In genomic region chr1:167669209-167670139, GRCh38 we compare ENCODE assay signal across 8 cellular contexts. TPM values are rescaled to one million over a fixed set of nuclear protein-coding genes. Genes with fewer than 3 reads are reported as not detected.
A peak's percentile ranks its signal among the peaks of the same experiment; 100 is the strongest.
DNase-seq lines count a peak whose midpoint lies in the region; ATAC-seq, FAIRE-seq and TF ChIP-seq lines count a peak whose summit lies in the region.

No MANE protein-coding gene starts in this region.

- H3K4me3 ChIP-seq in CD4-positive, CD25-positive, alpha-beta regulatory T cell (ENCODE audit: low read depth, low read length): no peak overlapping the region
- no peak overlapping the region for H3K4me3 ChIP-seq in mammary epithelial cell (replicated peaks in 1 of 3; ENCODE audit: insufficient read depth in 1 of 3, low read depth in 2 of 3, low read length in 3 of 3)

- dilution Hi-C loops in mammary epithelial cell (cut with HindIII; ENCODE audit: low sequenced_read_pairs): loop anchor here (5.0 kb wide), 1 partner anchor 112 kb away; no protein-coding TSS in a partner anchor

- peaks cover 48% of the 10 kb centered on the region for H3K36me3 Mint-ChIP-seq in CD4-positive, CD25-positive, alpha-beta regulatory T cell

- 38% methylated on average over 5 of the region's 6 CpGs for WGBS in mammary epithelial cell (ENCODE audit: low coverage, missing lambda C conversion rate)

- no TSS peak for BruUV-seq in mammary epithelial cell (replicated peaks; lab: Mats Ljungman, UMichigan)

- H2AFZ ChIP-seq in mammary epithelial cell (ENCODE audit: low read depth, low read length): peak overlapping the region; percentile 19

- H3K9ac ChIP-seq in mammary epithelial cell (ENCODE audit: insufficient read depth, low read length): no peak overlapping the region

- FAIRE-seq in GM19239 (lab: Jason Lieb, UNC): peak; percentile 93

- no peak for DNase-seq in CD4-positive, CD25-positive, alpha-beta regulatory T cell
- DNase-seq in GM19239 (ENCODE audit: insufficient read length, low spot score) (no peak), mammary epithelial cell (no peak), NCI-H748 treated with DMSO at 0.1 percent for 48 hours (lab: John Stamatoyannopoulos, UW) (no peak), kidney glomerular epithelial cell (lab: John Stamatoyannopoulos, UW) (no peak), SHP77 treated with DMSO at 0.1 percent for 48 hours (lab: John Stamatoyannopoulos, UW) (no peak), GOT3 (lab: John Stamatoyannopoulos, UW) (no peak)

- no peaks in the 10 kb centered on the region for H3K9me3 Mint-ChIP-seq in CD4-positive, CD25-positive, alpha-beta regulatory T cell

- H3K27me3 Mint-ChIP-seq in CD4-positive, CD25-positive, alpha-beta regulatory T cell: no peaks in the 10 kb centered on the region

- intact Hi-C loops in mammary epithelial cell (cut with micrococcal nuclease): no loop called here

- H3K4me2 ChIP-seq in mammary epithelial cell (ENCODE audit: insufficient read depth, low read depth, low read length): peak overlapping the region; percentile 24

- peaks cover 81% of the 10 kb centered on the region for H3K36me3 ChIP-seq in CD4-positive, CD25-positive, alpha-beta regulatory T cell (ENCODE audit: control insufficient read depth, insufficient read depth, low read length)
- no peaks in the 10 kb centered on the region for H3K36me3 ChIP-seq in mammary epithelial cell (ENCODE audit: insufficient read depth, low read length)

- no peaks in the 10 kb centered on the region for H3K27me3 ChIP-seq in CD4-positive, CD25-positive, alpha-beta regulatory T cell (ENCODE audit: control insufficient read depth, insufficient read depth, low read length)
- H3K27me3 ChIP-seq in mammary epithelial cell (ENCODE audit: insufficient read depth, low read length): no peaks in the 10 kb centered on the region

- in situ Hi-C loops in mammary epithelial cell (cut with MboI; ENCODE audit: low sequenced_read_pairs in 2 of 2): no loop called here

- H3K79me2 ChIP-seq in mammary epithelial cell (ENCODE audit: insufficient read depth, low read length): no peaks in the 10 kb centered on the region

- TF ChIP-seq CTCF in mammary epithelial cell (conservative IDR thresholded peaks at IDR 0.05 in 1 of 2, IDR thresholded peaks at IDR 0.05 in 1 of 2; ENCODE audit: extremely low read depth in 1 of 2, insufficient read depth in 1 of 2, low read depth in 1 of 2, low read length in 2 of 2): no peak

- CTCF ChIA-PET in mammary epithelial cell (lab: Charles Lee; ENCODE audit: low non-redundant PET): no interaction called here

- H3K9me3 ChIP-seq in CD4-positive, CD25-positive, alpha-beta regulatory T cell (ENCODE audit: control insufficient read depth in 2 of 2, low read length in 2 of 2): no peaks in the 10 kb centered on the region
- H3K9me3 ChIP-seq in mammary epithelial cell (replicated peaks; ENCODE audit: insufficient read depth, low read length): no peaks in the 10 kb centered on the region

- H3K27ac ChIP-seq in CD4-positive, CD25-positive, alpha-beta regulatory T cell (ENCODE audit: insufficient read depth, low read length, poor library complexity, severe bottlenecking): no peak overlapping the region
- no peak overlapping the region for H3K27ac ChIP-seq in mammary epithelial cell (ENCODE audit: insufficient read depth, low read depth, low read length)

- peaks cover 52 to 96% (median 78%) of the 10 kb centered on the region in 4 donors for H3K4me1 Mint-ChIP-seq in CD4-positive, CD25-positive, alpha-beta regulatory T cell

- ATAC-seq in CD4-positive, CD25-positive, alpha-beta regulatory T cell (ENCODE audit: low read depth in 2 of 2): no peak
- ATAC-seq in HG03097 (IDR thresholded peaks at IDR 0.05; ENCODE audit: low FRiP score, unreplicated experiment): peak; percentile 51

- peak overlapping the region; percentile 34 to 74 (median 66) for H3K27ac Mint-ChIP-seq in CD4-positive, CD25-positive, alpha-beta regulatory T cell

- H3K4me3 Mint-ChIP-seq in CD4-positive, CD25-positive, alpha-beta regulatory T cell: peak overlapping the region in 2 of 4 donors; percentile 6 to 42

- no peaks in the 10 kb centered on the region for H4K20me1 ChIP-seq in mammary epithelial cell (ENCODE audit: insufficient read depth, low read length)

- H3K4me1 ChIP-seq in CD4-positive, CD25-positive, alpha-beta regulatory T cell (ENCODE audit: control insufficient read depth, insufficient read depth, low read length, poor library complexity, severe bottlenecking): peaks cover 45% of the 10 kb centered on the region
- peaks cover 61% of the 10 kb centered on the region for H3K4me1 ChIP-seq in mammary epithelial cell (ENCODE audit: insufficient read depth, low read length)

RNA-seq across cellular contexts. Expression of gene RCSD1, which starts 39.4 kb away (rescaled TPM):
- 174 TPM for total RNA-seq in CD4-positive, CD25-positive, alpha-beta regulatory T cell
- polyA plus RNA-seq in CD4-positive, CD25-positive, alpha-beta regulatory T cell: 100 to 1,000 TPM; 207 to 251 (median 233) TPM
- total RNA-seq in mammary epithelial cell: 1 to 10 TPM in 1 of 2 donors, under 1 TPM in 1; 0.82 to 4.0 TPM
- polyA plus RNA-seq in mammary epithelial cell: 3.1 TPM
- not detected for polyA minus RNA-seq in mammary epithelial cell

RNA-seq across cellular contexts. Expression of gene MPZL1, which starts 52.3 kb away (rescaled TPM):
- 3.3 TPM for total RNA-seq in CD4-positive, CD25-positive, alpha-beta regulatory T cell
- 10 to 100 TPM in 1 of 4 donors, 1 to 10 TPM in 3; 6.5 to 10.0 (median 9.2) TPM for polyA plus RNA-seq in CD4-positive, CD25-positive, alpha-beta regulatory T cell
- total RNA-seq in mammary epithelial cell: 100 to 1,000 TPM; 148 to 227 TPM
- polyA plus RNA-seq in mammary epithelial cell: 107 TPM
- 148 TPM for polyA minus RNA-seq in mammary epithelial cell

Comparison
In these comparisons a context has a peak if more than half of its experiments do, and no peak if none do; other contexts are left out.
1. RNA of gene RCSD1, which starts 39.4 kb away (total RNA-seq): 174 TPM in CD4-positive, CD25-positive, alpha-beta regulatory T cell (single experiment); 0.82 to 4.0 TPM in mammary epithelial cell; every median in the first group is over 10 times any median in the second.
2. RNA of gene MPZL1, which starts 52.3 kb away (total RNA-seq): 148 to 227 TPM in mammary epithelial cell; 3.3 TPM in CD4-positive, CD25-positive, alpha-beta regulatory T cell (single experiment); every median in the first group is over 10 times any median in the second.